ENCODE assay signal across 8 cellular contexts in genomic region chr15:96340611-96341464, GRCh38. TPM values are rescaled to one million over a fixed set of nuclear protein-coding genes. Genes with fewer than 3 reads are reported as not detected.
A peak's percentile ranks its signal among the peaks of the same experiment; 100 is the strongest.
DNase-seq lines count a peak whose midpoint lies in the region; ATAC-seq and TF ChIP-seq lines count a peak whose summit lies in the region.

No MANE protein-coding gene starts in this region.

- TF ChIP-seq CTCF in chondrocyte (IDR thresholded peaks at IDR 0.05) (no peak), left lung (IDR thresholded peaks at IDR 0.05) (no peak), tibial artery (IDR thresholded peaks at IDR 0.05) (no peak)

- H3K4me1 ChIP-seq in left lung (peaks cover 0 to 8% of the 10 kb centered on the region in 2 donors), tibial artery (peaks cover 0 to 30% (median 15%) of the 10 kb centered on the region in 4 donors)

- ATAC-seq in left lung, result peak; percentile 53

- H3K27me3 ChIP-seq in left lung (peaks cover 0 to 98% of the 10 kb centered on the region in 2 donors), tibial artery (no peaks in the 10 kb centered on the region)

- intact Hi-C loops in left lung (cut with DNase I) (no loop called here), tibial artery (cut with DNase I; ENCODE audit: low total_unique reads) (loop anchor here (10.0 kb wide), 1 partner anchor 1316 kb away; no protein-coding TSS in a partner anchor)

- no peaks in the 10 kb centered on the region for H3K27me3 Mint-ChIP-seq in chondrocyte (ENCODE audit: low read depth)

- peaks cover 88% of the 10 kb centered on the region for H3K4me1 Mint-ChIP-seq in chondrocyte (ENCODE audit: low read depth)

- H3K4me3 ChIP-seq in left lung (peak overlapping the region; percentile 48 to 57), tibial artery (peak overlapping the region; percentile 92 to 97)

- H3K4me3 Mint-ChIP-seq in chondrocyte (ENCODE audit: unreplicated experiment), result peak overlapping the region; percentile 92

- H3K9me3 Mint-ChIP-seq in chondrocyte (ENCODE audit: low read depth), result no peaks in the 10 kb centered on the region

- peak; percentile 91 for DNase-seq in ELF-1 (ENCODE audit: low read depth, low spot score)
- DNase-seq in NCI-H1092 treated with DMSO at 0.1 percent for 48 hours (lab: John Stamatoyannopoulos, UW), result peak; percentile 50
- DNase-seq in chondrocyte (ENCODE audit: low spot score), result no peak
- peak in 1 of 2 donors; percentile 40 for DNase-seq in left lung
- DNase-seq in tibial artery, result peak; percentile 43 to 73
- DNase-seq in UCSD-AML1 (lab: John Stamatoyannopoulos, UW; ENCODE audit: unreplicated experiment), result no peak
- DNase-seq in activated gamma-delta T cell treated with Interleukin-2 at 50 U/mL for 16 hours, result no peak
- DNase-seq in central memory CD4-positive, alpha-beta T cell, result no peak

- H3K36me3 ChIP-seq in left lung (no peaks in the 10 kb centered on the region), tibial artery (peaks cover 14 to 31% (median 20%) of the 10 kb centered on the region in 3 donors)

- no peaks in the 10 kb centered on the region for H3K9me3 ChIP-seq in left lung
- no peaks in the 10 kb centered on the region for H3K9me3 ChIP-seq in tibial artery

- H3K36me3 Mint-ChIP-seq in chondrocyte (ENCODE audit: low read depth), result peaks cover 59% of the 10 kb centered on the region

- H3K27ac ChIP-seq in left lung (peak overlapping the region; percentile 88), tibial artery (peak overlapping the region; percentile 97 to 99)

- H3K27ac Mint-ChIP-seq in chondrocyte (ENCODE audit: unreplicated experiment), result peak overlapping the region; percentile 100

RNA-seq across cellular contexts. Expression of gene NR2F2, which starts 10.3 kb away (rescaled TPM):
- 151 to 169 TPM (median 167 TPM) in 3 replicates for total RNA-seq in chondrocyte
- 10 to 100 TPM; 53.4 to 76.0 TPM for total RNA-seq in left lung

Comparison
In these comparisons a context has a peak if more than half of its experiments do, and no peak if none do; other contexts are left out.
1. DNase-seq: peak in ELF-1 (single experiment), NCI-H1092 treated with DMSO at 0.1 percent for 48 hours (single experiment) and tibial artery (2 of 2); none in chondrocyte (single experiment), UCSD-AML1 (single experiment), activated gamma-delta T cell treated with Interleukin-2 at 50 U/mL for 16 hours (single experiment) and central memory CD4-positive, alpha-beta T cell (single experiment).